Comparison of ENCODE assay signal across 9 cellular contexts in genomic region chr9:107422189-107422802, GRCh38.
DNase-seq lines count a peak whose midpoint lies in the region; ATAC-seq and TF ChIP-seq lines count a peak whose summit lies in the region.
"Had no signal": no experiment of that assay in that cellular context is flagged by ENCODE, and none has a peak within 500 bp of the region (broad histone marks: within the 10 kb centered on the region; RNA-seq: fewer than 3 reads in every experiment).

No MANE protein-coding gene starts in this region.

- CTCF ChIA-PET in naive thymus-derived CD4-positive, alpha-beta T cell (lab: Charles Lee): no interaction called here

- peaks cover 13% of the 10 kb centered on the region for H3K27me3 Mint-ChIP-seq in GM23338 (ENCODE audit: insufficient read depth, low read depth, poor library complexity)
- peaks cover 0 to 30% (median 13%) of the 10 kb centered on the region in 5 donors for H3K27me3 Mint-ChIP-seq in naive thymus-derived CD4-positive, alpha-beta T cell

- H3K36me3 Mint-ChIP-seq in GM23338 (ENCODE audit: low read depth): no peaks in the 10 kb centered on the region
- no peaks in the 10 kb centered on the region for H3K36me3 Mint-ChIP-seq in naive thymus-derived CD4-positive, alpha-beta T cell

- TF ChIP-seq POLR2A in esophagus squamous epithelium (IDR thresholded peaks at IDR 0.05): no peak
- no peak for TF ChIP-seq POLR2A in uterus (IDR thresholded peaks at IDR 0.05)

- intact Hi-C loops in esophagus squamous epithelium (cut with DNase I): no loop called here
- intact Hi-C loops in naive thymus-derived CD4-positive, alpha-beta T cell (cut with micrococcal nuclease): no loop called here
- intact Hi-C loops in uterus (cut with DNase I; ENCODE audit: low total_unique reads): no loop called here

- H3F3A ChIP-seq in GM23338 (replicated peaks; ENCODE audit: low read depth): no peaks in the 10 kb centered on the region

- no peak overlapping the region for H3K4me3 Mint-ChIP-seq in GM23338
- no peak overlapping the region for H3K4me3 Mint-ChIP-seq in naive thymus-derived CD4-positive, alpha-beta T cell

- POLR2A ChIA-PET in naive thymus-derived CD4-positive, alpha-beta T cell (lab: Charles Lee): no interaction called here

- ATAC-seq in GM23338 (peak; percentile 92), GM21528 (IDR thresholded peaks at IDR 0.05; ENCODE audit: low FRiP score, unreplicated experiment) (no peak)
- peak; percentile 71 for ATAC-seq in naive thymus-derived CD4-positive, alpha-beta T cell

- H3K36me3 ChIP-seq in GM23338 (ENCODE audit: insufficient read depth) (no peaks in the 10 kb centered on the region), esophagus squamous epithelium (no peaks in the 10 kb centered on the region), uterus (no peaks in the 10 kb centered on the region)
- no peaks in the 10 kb centered on the region for H3K36me3 ChIP-seq in naive thymus-derived CD4-positive, alpha-beta T cell (ENCODE audit: control insufficient read depth in 2 of 3, insufficient read depth in 3 of 3, low read length in 3 of 3)

- 0 out of 2 replicates have a peak, but pooled peaks cover 6% of the 10 kb centered on the region for H3K27me3 ChIP-seq in GM23338 (ENCODE audit: insufficient read depth)
- H3K27me3 ChIP-seq in esophagus squamous epithelium: no peaks in the 10 kb centered on the region
- no peaks in the 10 kb centered on the region for H3K27me3 ChIP-seq in naive thymus-derived CD4-positive, alpha-beta T cell (ENCODE audit: control insufficient read depth in 2 of 2, insufficient read depth in 2 of 2, low read length in 2 of 2)
- H3K27me3 ChIP-seq in uterus: no peaks in the 10 kb centered on the region

- H3K79me2 ChIP-seq in GM23338 (replicated peaks; ENCODE audit: insufficient read depth): no peaks in the 10 kb centered on the region

- H3K9me2 ChIP-seq in GM23338 (ENCODE audit: insufficient read depth): 0 out of 2 replicates have a peak, but pooled peaks cover 7% of the 10 kb centered on the region

- H3K9me3 Mint-ChIP-seq in GM23338: no peaks in the 10 kb centered on the region; the same call in 1 of the 3 replicates
- no peaks in the 10 kb centered on the region for H3K9me3 Mint-ChIP-seq in naive thymus-derived CD4-positive, alpha-beta T cell

- TF ChIP-seq CTCF in GM23338 (conservative IDR thresholded peaks at IDR 0.05; ENCODE audit: low read depth in 2 of 2) (peak; percentile 90 to 98), esophagus squamous epithelium (IDR thresholded peaks at IDR 0.05) (peak in 5 of 6 experiments; percentile 53 to 88 (median 75)), uterus (IDR thresholded peaks at IDR 0.05) (peak in 3 of 4 experiments; percentile 14 to 61 (median 60))

- no peak overlapping the region for H3K27ac Mint-ChIP-seq in GM23338
- no peak overlapping the region for H3K27ac Mint-ChIP-seq in naive thymus-derived CD4-positive, alpha-beta T cell

- no peaks in the 10 kb centered on the region for H4K20me1 ChIP-seq in GM23338 (replicated peaks; ENCODE audit: insufficient read depth)

- H3K9me3 ChIP-seq in esophagus squamous epithelium (no peaks in the 10 kb centered on the region), uterus (no peaks in the 10 kb centered on the region)
- H3K9me3 ChIP-seq in naive thymus-derived CD4-positive, alpha-beta T cell (ENCODE audit: control insufficient read depth in 2 of 3, low read length in 3 of 3): no peaks in the 10 kb centered on the region

- H2AFZ ChIP-seq in GM23338: peak overlapping the region; percentile 63

- H3K27ac ChIP-seq in GM23338 (ENCODE audit: low read depth) (no peak overlapping the region), esophagus squamous epithelium (peak overlapping the region in 2 of 4 donors; percentile 15 to 27), uterus (no peak overlapping the region)
- no peak overlapping the region for H3K27ac ChIP-seq in naive thymus-derived CD4-positive, alpha-beta T cell (ENCODE audit: low read depth, low read length)
- H3K27ac ChIP-seq: SK-N-MC had no signal

- H3K4me2 ChIP-seq in GM23338: no peak overlapping the region

- H3K4me3 ChIP-seq in GM23338 (no peak overlapping the region), esophagus squamous epithelium (no peak overlapping the region), uterus (no peak overlapping the region)
- H3K4me3 ChIP-seq in naive thymus-derived CD4-positive, alpha-beta T cell (ENCODE audit: low read length): no peak overlapping the region
- H3K4me3 ChIP-seq: SK-N-MC had no signal

- WGBS in esophagus squamous epithelium, 2 donors: 33 to 56% methylated on average over 2 to 3 of the region's 7 CpGs

- 0 out of 3 replicates have a peak, but pooled peaks cover 2% of the 10 kb centered on the region for H3K4me1 Mint-ChIP-seq in GM23338
- peaks cover 0 to 8% (median 5%) of the 10 kb centered on the region in 7 donors for H3K4me1 Mint-ChIP-seq in naive thymus-derived CD4-positive, alpha-beta T cell

- peak; percentile 75 for DNase-seq in DMS153 (lab: John Stamatoyannopoulos, UW)
- peak; percentile 94 for DNase-seq in GM23338 (ENCODE audit: low spot score)
- peak; percentile 32 for DNase-seq in NCI-H128 (lab: John Stamatoyannopoulos, UW; ENCODE audit: unreplicated experiment)
- peak; percentile 77 for DNase-seq in SW480 (ENCODE audit: low spot score)
- no peak for DNase-seq in esophagus squamous epithelium (lab: John Stamatoyannopoulos, UW)
- peak in 1 of 9 donors; percentile 4 for DNase-seq in naive thymus-derived CD4-positive, alpha-beta T cell
- peak; percentile 37 to 45 for DNase-seq in uterus

- H3K4me1 ChIP-seq in GM23338 (ENCODE audit: insufficient read depth): no peaks in the 10 kb centered on the region
- peaks cover 5 to 41% (median 7%) of the 10 kb centered on the region in 3 donors for H3K4me1 ChIP-seq in esophagus squamous epithelium
- H3K4me1 ChIP-seq in naive thymus-derived CD4-positive, alpha-beta T cell (ENCODE audit: control insufficient read depth in 2 of 2, insufficient read depth in 2 of 2, low read length in 2 of 2): peaks cover 0 to 4% of the 10 kb centered on the region in 2 donors
- no peaks in the 10 kb centered on the region for H3K4me1 ChIP-seq in uterus

TF ChIP-seq in GM23338, 12 proteins besides CTCF, POLR2A, EP300 and RAD21 (continues in another document):
- TF ChIP-seq EZH2 (IDR thresholded peaks at IDR 0.05; ENCODE audit: low read depth, unreplicated experiment): no peak
- no peak for TF ChIP-seq JUNB (IDR thresholded peaks at IDR 0.05; ENCODE audit: unreplicated experiment)
- TF ChIP-seq ZNF114 (CRISPR knock-in tag; IDR thresholded peaks at IDR 0.05): 0 out of 2 replicates have a peak, but pooled peaks have one; percentile 13
- TF ChIP-seq ETS1 (IDR thresholded peaks at IDR 0.05): no peak
- TF ChIP-seq CREB1 (CRISPR knock-in tag; IDR thresholded peaks at IDR 0.05; ENCODE audit: low read depth): peak; percentile 22; the same call in 1 of the 2 replicates
- no peak for TF ChIP-seq REST (IDR thresholded peaks at IDR 0.05; ENCODE audit: unreplicated experiment)
